20 cellular contexts compared by ENCODE assay signal in genomic region chr1:99650021-99650420, GRCh38. TPM values are rescaled to one million over a fixed set of nuclear protein-coding genes. Genes with fewer than 3 reads are reported as not detected.
A peak's percentile ranks its signal among the peaks of the same experiment; 100 is the strongest.
DNase-seq lines count a peak whose midpoint lies in the region; ATAC-seq and TF ChIP-seq lines count a peak whose summit lies in the region.
"Had no signal": no experiment of that assay in that cellular context is flagged by ENCODE, and none has a peak within 500 bp of the region (broad histone marks: within the 10 kb centered on the region; RNA-seq: fewer than 3 reads in every experiment).

No MANE protein-coding gene starts in this region.

- peak overlapping the region; percentile 91 to 94 for H3K27ac ChIP-seq in breast epithelium

- intact Hi-C loops in breast epithelium (cut with DNase I; ENCODE audit: low total_unique reads) (no loop called here), posterior vena cava (cut with DNase I) (no loop called here)

- DNase-seq in M059J (ENCODE audit: low read depth) (peak; percentile 32), breast epithelium (ENCODE audit: low spot score in 2 of 2) (peak in 1 of 2 donors; percentile 32), left kidney (ENCODE audit: low read depth, low spot score) (peak; percentile 19), retinal pigment epithelial cell (ENCODE audit: low read depth) (peak; percentile 67), posterior vena cava (ENCODE audit: low spot score) (no peak), RPMI8226 (no peak), BE2C (no peak)
- DNase-seq: activated CD8-positive, alpha-beta memory T cell treated with anti-CD3 and anti-CD28 coated beads for 24 hours; activated naive CD8-positive, alpha-beta T cell treated with anti-CD3 and anti-CD28 coated beads, Interleukin-2, amount 50 U/mL, for 24 hours; COR-L47; midbrain; NCI-H1694 treated with DMSO at 0.1 percent for 48 hours; NCI-H510A treated with DMSO at 0.1 percent for 48 hours; OCI-M1 had no signal

- ATAC-seq in GM18519 (IDR thresholded peaks at IDR 0.05; ENCODE audit: low FRiP score, unreplicated experiment) = no peak
- ATAC-seq: activated naive CD8-positive, alpha-beta T cell treated with anti-CD3 and anti-CD28 coated beads, Interleukin-2, amount 50 U/mL, for 24 hours; activated T-helper 17 cell treated with anti-CD3 and anti-CD28 coated beads, Interleukin-2, amount 50 U/mL, for 72 hours; GM12878; WTC11 had no signal

- H3K36me3 ChIP-seq in breast epithelium (no peaks in the 10 kb centered on the region), BE2C (no peaks in the 10 kb centered on the region)
- H3K36me3 ChIP-seq: SJSA1 had no signal

- no peak for TF ChIP-seq POLR2A in breast epithelium (IDR thresholded peaks at IDR 0.05)

- H3K27me3 ChIP-seq in breast epithelium = no peaks in the 10 kb centered on the region
- no peaks in the 10 kb centered on the region for H3K27me3 ChIP-seq in BE2C
- H3K27me3 ChIP-seq: SJSA1 had no signal

- H3K4me3 ChIP-seq in breast epithelium = peak overlapping the region in 1 of 3 donors; percentile 21
- no peak overlapping the region for H3K4me3 ChIP-seq in retinal pigment epithelial cell (ENCODE audit: low read length)
- no peak overlapping the region for H3K4me3 ChIP-seq in BE2C (ENCODE audit: low read depth, low read length)
- H3K4me3 ChIP-seq: GM12878, SJSA1 had no signal

- TF ChIP-seq CTCF in breast epithelium (IDR thresholded peaks at IDR 0.05) = no peak
- TF ChIP-seq CTCF in retinal pigment epithelial cell (conservative IDR thresholded peaks at IDR 0.05; ENCODE audit: low read depth, low read length) = no peak
- TF ChIP-seq CTCF in BE2C (IDR thresholded peaks at IDR 0.05; ENCODE audit: low read depth, low read length) = no peak

- H3K9me3 ChIP-seq in breast epithelium = no peaks in the 10 kb centered on the region
- H3K9me3 ChIP-seq in BE2C = no peaks in the 10 kb centered on the region
- H3K9me3 ChIP-seq: SJSA1 had no signal

- H3K4me1 ChIP-seq in breast epithelium = no peaks in the 10 kb centered on the region
- peaks cover 6% of the 10 kb centered on the region; the same call in 1 of the 2 replicates for H3K4me1 ChIP-seq in BE2C

RNA-seq across cellular contexts. Expression of gene PALMD, which starts 4.1 kb away (rescaled TPM):
- total RNA-seq in M059J (2014; rRNA removed; shearing (Covaris generic)) = 10.2 and 11.7 TPM in 2 replicates
- total RNA-seq in breast epithelium = 10 to 100 TPM; 35.3 to 96.7 (median 77.7) TPM
- 10 to 100 TPM; 22.6 to 31.0 TPM for total RNA-seq in posterior vena cava
- polyA plus RNA-seq in BE2C (2012; ENCODE audit: insufficient read depth, insufficient read length, low read depth) = 1.1 TPM
- total RNA-seq: activated T-helper 17 cell treated with anti-CD3 and anti-CD28 coated beads, Interleukin-2, amount 50 U/mL, for 72 hours; T-helper 2 cell treated with Interferon-gamma antibody and Interleukin-4, amounts not matched to agents 100 ng/mL and 5 ng/mL, for 36 hours had no signal

Comparison
In these comparisons a context has a peak if more than half of its experiments do, and no peak if none do; other contexts are left out.
1. DNase-seq: peak in M059J (single experiment), left kidney (single experiment) and retinal pigment epithelial cell (single experiment); none in posterior vena cava (single experiment), RPMI8226 (single experiment) and BE2C (single experiment).